In the genomic region with DNA sequence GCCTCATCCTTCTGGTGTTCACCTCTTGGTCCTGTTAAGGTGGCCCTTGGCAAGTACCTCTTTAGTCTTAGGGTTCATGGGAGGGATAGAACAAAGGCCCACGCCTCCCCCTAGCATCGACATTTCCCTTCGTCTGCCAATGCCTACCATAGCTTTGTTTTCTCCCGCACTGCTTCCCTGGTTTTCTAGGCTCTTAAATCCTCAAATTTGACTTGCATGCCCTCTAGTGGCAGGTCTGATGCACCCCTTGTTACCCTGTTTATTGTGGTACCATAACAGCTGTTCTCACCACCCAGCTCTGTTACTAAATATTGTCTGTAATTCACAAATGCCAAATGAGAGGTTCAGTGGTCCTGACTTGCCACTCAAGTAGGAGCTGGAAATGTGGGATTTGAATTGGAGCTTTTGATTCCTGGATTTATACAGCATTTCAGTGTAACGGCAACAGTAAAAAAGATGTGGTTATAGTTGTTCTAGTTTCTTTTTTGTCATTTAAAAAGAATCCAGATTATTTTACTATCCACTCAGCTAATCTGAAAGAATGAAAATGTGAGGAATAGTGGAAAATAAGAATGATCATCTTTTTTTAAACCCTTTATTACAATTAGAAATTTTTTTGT, we compare ENCODE assay signal across 9 cellular contexts.
DNase-seq lines count a peak whose midpoint lies in the region; ATAC-seq and TF ChIP-seq lines count a peak whose summit lies in the region.
"Had no signal": no experiment of that assay in that cellular context is flagged by ENCODE, and none has a peak within 500 bp of the region (broad histone marks: within the 10 kb centered on the region; RNA-seq: fewer than 3 reads in every experiment).

No MANE protein-coding gene starts in this region.

- no peaks in the 10 kb centered on the region for H4K20me1 ChIP-seq in OCI-LY7 (ENCODE audit: insufficient read depth, low read length)

- H2AFZ ChIP-seq in OCI-LY7 (ENCODE audit: low read length), result no peak overlapping the region

- H3K4me3 Mint-ChIP-seq in activated T-cell treated with anti-CD3 and anti-CD28 coated beads, Interleukin-2, amount 50 U/mL, for 4 hours, result no peak overlapping the region

- BruUV-seq in OCI-LY7 (replicated peaks; lab: Mats Ljungman, UMichigan), result no TSS peak

- H3K27me3 Mint-ChIP-seq in activated T-cell treated with anti-CD3 and anti-CD28 coated beads, Interleukin-2, amount 50 U/mL, for 4 hours (ENCODE audit: low read depth), result no peaks in the 10 kb centered on the region

- no peak for TF ChIP-seq POLR2A in vagina (IDR thresholded peaks at IDR 0.05)

- no peaks in the 10 kb centered on the region for H3K79me2 ChIP-seq in OCI-LY7 (ENCODE audit: insufficient read depth, low read depth, low read length)

- intact Hi-C loops in OCI-LY7 (cut with micrococcal nuclease; ENCODE audit: unreplicated experiment), result loop anchor here (1.0 to 5.0 kb wide), 3 partner anchors 39 to 219 kb away; no protein-coding TSS in a partner anchor
- intact Hi-C loops in vagina (cut with DNase I), result no loop called here

- no peaks in the 10 kb centered on the region for H3K36me3 ChIP-seq in OCI-LY7 (ENCODE audit: insufficient read depth, low read length)
- H3K36me3 ChIP-seq in vagina, result no peaks in the 10 kb centered on the region
- H3K36me3 ChIP-seq: BLaER1 treated with 17β-estradiol and CSF1 and Interleukin-3, amounts not matched to agents 10 nM and 100 nM had no signal

- peak; percentile 0 for DNase-seq in NK-92 treated with Interleukin-12 subunit alpha and Interleukin-12 subunit beta, amount 100 ng/mL, for 24 hours (lab: John Stamatoyannopoulos, UW)
- DNase-seq in NK-92 (lab: John Stamatoyannopoulos, UW; ENCODE audit: unreplicated experiment) (no peak), Kasumi-1 (lab: John Stamatoyannopoulos, UW) (peak; percentile 63 to 68), OCI-LY7 (ENCODE audit: low spot score) (peak; percentile 71), foreskin fibroblast (peak in 1 of 2 donors; percentile 76), nucleus accumbens (lab: John Stamatoyannopoulos, UW) (peak in 46 of 56 donors; percentile 0 to 82 (median 30)), vagina (ENCODE audit: extremely low spot score in 2 of 2) (no peak)
- DNase-seq in activated T-cell treated with anti-CD3 and anti-CD28 coated beads, Interleukin-2, amount 50 U/mL, for 4 hours, result peak; percentile 8

- H3K27me3 ChIP-seq in vagina, result no peaks in the 10 kb centered on the region

- H3K4me2 ChIP-seq in OCI-LY7 (ENCODE audit: low read length), result no peak overlapping the region
- H3K4me2 ChIP-seq: BLaER1 treated with 17β-estradiol and CSF1 and Interleukin-3, amounts not matched to agents 10 nM and 100 nM had no signal

- H3K4me3 ChIP-seq in OCI-LY7 (ENCODE audit: low read depth, low read length, poor library complexity, severe bottlenecking) (no peak overlapping the region), foreskin fibroblast (ENCODE audit: low read depth in 1 of 2, low read length in 2 of 2) (no peak overlapping the region), vagina (no peak overlapping the region)
- H3K4me3 ChIP-seq: BLaER1 treated with 17β-estradiol and CSF1 and Interleukin-3, amounts not matched to agents 10 nM and 100 nM had no signal

- no peaks in the 10 kb centered on the region for H3K9me2 ChIP-seq in OCI-LY7 (ENCODE audit: insufficient read depth, low read length)

- peak in 1 of 2 donors; percentile 41 for ATAC-seq in activated T-cell treated with anti-CD3 and anti-CD28 coated beads, Interleukin-2, amount 50 U/mL, for 4 hours

- POLR2A ChIA-PET in OCI-LY7 (lab: Charles Lee), result interaction anchor here (0.8 to 1.4 kb wide), 2 partner anchors 12 to 163 kb away, joined by 3 to 5 read pairs; no protein-coding TSS in a partner anchor

- H3K4me1 ChIP-seq in OCI-LY7 (ENCODE audit: insufficient read depth, low read length, poor library complexity, severe bottlenecking) (peaks cover 3% of the 10 kb centered on the region), vagina (no peaks in the 10 kb centered on the region)
- H3K4me1 ChIP-seq: BLaER1 treated with 17β-estradiol and CSF1 and Interleukin-3, amounts not matched to agents 10 nM and 100 nM had no signal

- CTCF ChIA-PET in OCI-LY7 (lab: Charles Lee; ENCODE audit: unreplicated experiment), result interaction anchor here (0.6 to 2.5 kb wide), 8 partner anchors 33 to 216 kb away, joined by 3 to 10 read pairs (median 4); no protein-coding TSS in a partner anchor

- no peaks in the 10 kb centered on the region for H3K4me1 Mint-ChIP-seq in activated T-cell treated with anti-CD3 and anti-CD28 coated beads, Interleukin-2, amount 50 U/mL, for 4 hours (ENCODE audit: low read depth)

- H3K9me3 Mint-ChIP-seq in activated T-cell treated with anti-CD3 and anti-CD28 coated beads, Interleukin-2, amount 50 U/mL, for 4 hours, result no peaks in the 10 kb centered on the region

- TF ChIP-seq CTCF in OCI-LY7 (conservative IDR thresholded peaks at IDR 0.05; ENCODE audit: low read length), result peak; percentile 82
- TF ChIP-seq CTCF in foreskin fibroblast (IDR thresholded peaks at IDR 0.05; ENCODE audit: low read depth, low read length), result peak; percentile 54
- peak; percentile 15 to 58 (median 41) for TF ChIP-seq CTCF in vagina (IDR thresholded peaks at IDR 0.05)

- H3K9me3 ChIP-seq in OCI-LY7 (ENCODE audit: low read length) (no peaks in the 10 kb centered on the region), vagina (no peaks in the 10 kb centered on the region)
- H3K9me3 ChIP-seq: BLaER1 treated with 17β-estradiol and CSF1 and Interleukin-3, amounts not matched to agents 10 nM and 100 nM had no signal

- H3K27ac ChIP-seq in OCI-LY7 (ENCODE audit: low read depth, low read length, poor library complexity, severe bottlenecking) (no peak overlapping the region), vagina (no peak overlapping the region)
- H3K27ac ChIP-seq: BLaER1 treated with 17β-estradiol and CSF1 and Interleukin-3, amounts not matched to agents 10 nM and 100 nM had no signal

- H3K36me3 Mint-ChIP-seq in activated T-cell treated with anti-CD3 and anti-CD28 coated beads, Interleukin-2, amount 50 U/mL, for 4 hours (ENCODE audit: insufficient read depth), result no peaks in the 10 kb centered on the region

Comparison
In these comparisons a context has a peak if more than half of its experiments do, and no peak if none do; other contexts are left out.
1. DNase-seq: peak in NK-92 treated with Interleukin-12 subunit alpha and Interleukin-12 subunit beta, amount 100 ng/mL, for 24 hours (single experiment), Kasumi-1 (2 of 2), OCI-LY7 (single experiment), activated T-cell treated with anti-CD3 and anti-CD28 coated beads, Interleukin-2, amount 50 U/mL, for 4 hours (single experiment) and nucleus accumbens (46 of 56); none in NK-92 (single experiment) and vagina (0 of 2).
2. Peak in every context shown above with its lines, with median percentiles within 50 percentile points of each other: CTCF ChIP-seq.